ENCODE assay signal across 4 cellular contexts in genomic region chr11:3347127-3347526, GRCh38.
TF ChIP-seq lines count a peak whose summit lies in the region.

No MANE protein-coding gene starts in this region.

TF ChIP-seq in HCT116, 20 proteins besides CTCF, POLR2A, EP300 and RAD21:
- TF ChIP-seq CBX3 (IDR thresholded peaks at IDR 0.05; ENCODE audit: low read depth) = 0 out of 2 replicates have a peak, but pooled peaks have one; percentile 20
- TF ChIP-seq ZBTB33 (IDR thresholded peaks at IDR 0.05; ENCODE audit: extremely low read depth, insufficient replicate concordance, low read length) = no peak

TF ChIP-seq in HEK293, 187 proteins besides CTCF, POLR2A, EP300 and RAD21:
- TF ChIP-seq SETDB1 (IDR thresholded peaks at IDR 0.05; ENCODE audit: insufficient read length, low read length) = peak; percentile 53
- TF ChIP-seq AEBP2 (tag by site-specific recombination; IDR thresholded peaks at IDR 0.05; ENCODE audit: borderline replicate concordance) = no peak
- TF ChIP-seq ZNF837 (tag by site-specific recombination; IDR thresholded peaks at IDR 0.05) = no peak
- TF ChIP-seq GLI4 (tag by site-specific recombination; IDR thresholded peaks at IDR 0.05) = no peak
- TF ChIP-seq ZNF473 (tag by site-specific recombination; IDR thresholded peaks at IDR 0.05) = no peak
- TF ChIP-seq ATF2 (tag by site-specific recombination; IDR thresholded peaks at IDR 0.05; ENCODE audit: low read depth) = no peak

TF ChIP-seq in H1, 55 proteins besides CTCF, POLR2A, EP300 and RAD21:
- no peak for TF ChIP-seq CEBPB (IDR thresholded peaks at IDR 0.05; ENCODE audit: low read depth, low read length)
- TF ChIP-seq CREB1 (IDR thresholded peaks at IDR 0.05) = no peak
- TF ChIP-seq USF2 (IDR thresholded peaks at IDR 0.05; ENCODE audit: low read length) = no peak
- no peak for TF ChIP-seq CTBP2 (IDR thresholded peaks at IDR 0.05; ENCODE audit: borderline replicate concordance, insufficient read depth, insufficient read length, low read length)
- TF ChIP-seq KDM5A (IDR thresholded peaks at IDR 0.05; ENCODE audit: low read length) = no peak
- TF ChIP-seq HDAC6 (IDR thresholded peaks at IDR 0.05; ENCODE audit: low read depth, low read length) = no peak
- TF ChIP-seq TCF12 (IDR thresholded peaks at IDR 0.05; ENCODE audit: low read depth, low read length) = no peak
- TF ChIP-seq ZNF274 (IDR thresholded peaks at IDR 0.05; ENCODE audit: borderline replicate concordance, extremely low read depth, low read length) = no peak
- no peak for TF ChIP-seq BACH1 (IDR thresholded peaks at IDR 0.05; ENCODE audit: low read length)
- no peak for TF ChIP-seq YY1 (IDR thresholded peaks at IDR 0.05; ENCODE audit: low read depth, low read length)

TF ChIP-seq in HepG2, 621 proteins besides CTCF, POLR2A, EP300 and RAD21:
- TF ChIP-seq SNAPC2 (CRISPR knock-in tag; IDR thresholded peaks at IDR 0.05) = no peak
- TF ChIP-seq ZBTB43 (CRISPR knock-in tag; conservative IDR thresholded peaks at IDR 0.05) = no peak
- no peak for TF ChIP-seq POLR2AphosphoS2 (IDR thresholded peaks at IDR 0.05; ENCODE audit: low read depth, low read length)
- TF ChIP-seq GPBP1L1 (CRISPR knock-in tag; IDR thresholded peaks at IDR 0.05) = no peak
- TF ChIP-seq BORCS8-MEF2B (CRISPR knock-in tag; IDR thresholded peaks at IDR 0.05) = no peak
- no peak for TF ChIP-seq ZNF264 (CRISPR knock-in tag; IDR thresholded peaks at IDR 0.05)
- no peak for TF ChIP-seq HMG20A (CRISPR knock-in tag; IDR thresholded peaks at IDR 0.05; ENCODE audit: borderline replicate concordance)
- TF ChIP-seq ZNF670 (CRISPR knock-in tag; IDR thresholded peaks at IDR 0.05; ENCODE audit: borderline replicate concordance) = no peak
- TF ChIP-seq MYPOP (CRISPR knock-in tag; IDR thresholded peaks at IDR 0.05) = no peak
- no peak for TF ChIP-seq ZMYM3 (CRISPR knock-in tag; IDR thresholded peaks at IDR 0.05)
- TF ChIP-seq CBFB (CRISPR knock-in tag; IDR thresholded peaks at IDR 0.05) = no peak
- no peak for TF ChIP-seq ZNF878 (CRISPR knock-in tag; IDR thresholded peaks at IDR 0.05)
- no peak for TF ChIP-seq RARA (CRISPR knock-in tag; IDR thresholded peaks at IDR 0.05)
- TF ChIP-seq KDM6A (CRISPR knock-in tag; IDR thresholded peaks at IDR 0.05; ENCODE audit: low read depth) = no peak
- TF ChIP-seq REL (CRISPR knock-in tag; conservative IDR thresholded peaks at IDR 0.05) = no peak
- TF ChIP-seq AHR (CRISPR knock-in tag; IDR thresholded peaks at IDR 0.05) = no peak
- no peak for TF ChIP-seq PLSCR1 (CRISPR knock-in tag; IDR thresholded peaks at IDR 0.05; ENCODE audit: borderline replicate concordance)
- no peak for TF ChIP-seq CENPT (CRISPR knock-in tag; IDR thresholded peaks at IDR 0.05; ENCODE audit: low read depth)
